Comparison of ENCODE assay signal across 8 cellular contexts in the genomic region with DNA sequence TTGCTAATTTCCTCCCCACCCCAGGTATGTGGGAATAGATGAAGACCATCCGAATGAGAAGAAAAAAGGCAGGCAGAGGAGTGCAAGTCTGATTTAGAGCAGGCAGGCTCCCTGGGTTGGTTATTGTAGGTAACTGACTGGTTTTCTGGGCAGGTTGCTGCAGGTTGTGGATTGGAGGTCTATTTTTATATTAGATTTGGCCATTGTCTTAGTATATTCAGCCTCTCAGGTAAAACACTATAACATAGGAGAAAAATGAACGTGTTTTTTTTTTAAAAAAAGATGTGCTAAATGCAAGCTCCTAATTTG. TPM values are rescaled to one million over a fixed set of nuclear protein-coding genes. Genes with fewer than 3 reads are reported as not detected.
A peak's percentile ranks its signal among the peaks of the same experiment; 100 is the strongest.
DNase-seq lines count a peak whose midpoint lies in the region; ATAC-seq and TF ChIP-seq lines count a peak whose summit lies in the region.

No MANE protein-coding gene starts in this region.

- H3K9me3 ChIP-seq in liver (ENCODE audit: control insufficient read depth in 4 of 4, low read length in 3 of 4): no peaks in the 10 kb centered on the region
- no peaks in the 10 kb centered on the region for H3K9me3 ChIP-seq in tibial nerve

- no peaks in the 10 kb centered on the region for H3K9me3 Mint-ChIP-seq in activated T-cell treated with anti-CD3 and anti-CD28 coated beads, Interleukin-2, amount 50 U/mL, for 4 hours

- H3K4me1 ChIP-seq in liver (ENCODE audit: control insufficient read depth in 4 of 4, insufficient read depth in 4 of 4, low read length in 3 of 4) (peaks cover 0 to 12% (median 4%) of the 10 kb centered on the region in 4 donors), tibial nerve (peaks cover 0 to 21% (median 7%) of the 10 kb centered on the region in 4 donors)

- H3K4me1 Mint-ChIP-seq in activated T-cell treated with anti-CD3 and anti-CD28 coated beads, Interleukin-2, amount 50 U/mL, for 4 hours (ENCODE audit: low read depth): peaks cover 23% of the 10 kb centered on the region

- no peak for TF ChIP-seq CTCF in liver (IDR thresholded peaks at IDR 0.05; ENCODE audit: low read depth, low read length, missing input control)
- TF ChIP-seq CTCF in tibial nerve (IDR thresholded peaks at IDR 0.05): no peak

- H3K4me3 Mint-ChIP-seq in activated T-cell treated with anti-CD3 and anti-CD28 coated beads, Interleukin-2, amount 50 U/mL, for 4 hours: peak overlapping the region; percentile 90

- H3K27ac ChIP-seq in adipose tissue (ENCODE audit: low read depth, low read length): peak overlapping the region; percentile 38
- H3K27ac ChIP-seq in liver (ENCODE audit: low read depth in 1 of 2, low read length in 2 of 2): peak overlapping the region; percentile 87 to 94
- peak overlapping the region; percentile 77 to 92 (median 91) for H3K27ac ChIP-seq in tibial nerve

- no peaks in the 10 kb centered on the region for H3K27me3 ChIP-seq in liver (ENCODE audit: control insufficient read depth in 4 of 4, insufficient read depth in 4 of 4, low read length in 3 of 4)
- no peaks in the 10 kb centered on the region for H3K27me3 ChIP-seq in tibial nerve

- 2 to 5% (median 2%) methylated on average over 2 of the region's 2 CpGs for WGBS in adipose tissue, 3 donors
- 2% methylated on average over 2 of the region's 2 CpGs for WGBS in liver
- 3 to 5% methylated on average over 2 of the region's 2 CpGs for WGBS in tibial nerve, 2 donors

- peaks cover 7% of the 10 kb centered on the region for H3K36me3 Mint-ChIP-seq in activated T-cell treated with anti-CD3 and anti-CD28 coated beads, Interleukin-2, amount 50 U/mL, for 4 hours (ENCODE audit: insufficient read depth)

- DNase-seq in activated T-cell treated with anti-CD3 and anti-CD28 coated beads, Interleukin-2, amount 50 U/mL, for 4 hours: no peak
- no peak for DNase-seq in activated T-cell treated with anti-CD3 and anti-CD28 coated beads, Interleukin-2, amount 50 U/mL, for 48 hours
- DNase-seq in tibial nerve (ENCODE audit: low spot score in 2 of 2): no peak
- no peak for DNase-seq in GM03348 (ENCODE audit: low spot score)
- no peak for DNase-seq in activated CD4-positive, alpha-beta T cell treated with anti-CD3 and anti-CD28 coated beads, Interleukin-2, amount 50 U/mL, for 4 hours

- TF ChIP-seq EP300 in tibial nerve (IDR thresholded peaks at IDR 0.05): no peak

- H3K9ac ChIP-seq in liver (ENCODE audit: low read depth in 1 of 2, low read length in 2 of 2): peak overlapping the region; percentile 63 to 84

- TF ChIP-seq POLR2A in tibial nerve (IDR thresholded peaks at IDR 0.05): no peak

- TF ChIP-seq RAD21 in liver (IDR thresholded peaks at IDR 0.05): no peak

- H3K4me3 ChIP-seq in liver (ENCODE audit: low read depth in 1 of 3, low read length in 3 of 3) (peak overlapping the region; percentile 84 to 89 (median 88)), tibial nerve (peak overlapping the region; percentile 65 to 87 (median 80))

- no peaks in the 10 kb centered on the region for H3K27me3 Mint-ChIP-seq in activated T-cell treated with anti-CD3 and anti-CD28 coated beads, Interleukin-2, amount 50 U/mL, for 4 hours (ENCODE audit: low read depth)

- no peak for ATAC-seq in activated T-cell treated with anti-CD3 and anti-CD28 coated beads, Interleukin-2, amount 50 U/mL, for 4 hours
- no peak for ATAC-seq in HG02610 (IDR thresholded peaks at IDR 0.05; ENCODE audit: unreplicated experiment)

- H3K36me3 ChIP-seq in liver (ENCODE audit: control insufficient read depth in 4 of 4, insufficient read depth in 3 of 4, low read depth in 1 of 4, low read length in 3 of 4) (peaks cover under 1 to 8% (median 2%) of the 10 kb centered on the region in 4 donors), tibial nerve (peaks cover 0 to 23% (median 0%) of the 10 kb centered on the region in 3 donors)

TF ChIP-seq in liver, 16 proteins besides CTCF, POLR2A, EP300 and RAD21:
- TF ChIP-seq TAF1 (conservative IDR thresholded peaks at IDR 0.05): no peak
- TF ChIP-seq YY1 (IDR thresholded peaks at IDR 0.05): no peak
- no peak for TF ChIP-seq EGR1 (IDR thresholded peaks at IDR 0.05; ENCODE audit: low read depth in 2 of 2)
- TF ChIP-seq JUND (IDR thresholded peaks at IDR 0.05): no peak
- TF ChIP-seq, protein P1, sequence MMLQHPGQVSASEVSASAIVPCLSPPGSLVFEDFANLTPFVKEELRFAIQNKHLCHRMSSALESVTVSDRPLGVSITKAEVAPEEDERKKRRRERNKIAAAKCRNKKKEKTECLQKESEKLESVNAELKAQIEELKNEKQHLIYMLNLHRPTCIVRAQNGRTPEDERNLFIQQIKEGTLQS (IDR thresholded peaks at IDR 0.05): no peak
- no peak for TF ChIP-seq NR2F2 (IDR thresholded peaks at IDR 0.05)
- TF ChIP-seq, protein P2, sequence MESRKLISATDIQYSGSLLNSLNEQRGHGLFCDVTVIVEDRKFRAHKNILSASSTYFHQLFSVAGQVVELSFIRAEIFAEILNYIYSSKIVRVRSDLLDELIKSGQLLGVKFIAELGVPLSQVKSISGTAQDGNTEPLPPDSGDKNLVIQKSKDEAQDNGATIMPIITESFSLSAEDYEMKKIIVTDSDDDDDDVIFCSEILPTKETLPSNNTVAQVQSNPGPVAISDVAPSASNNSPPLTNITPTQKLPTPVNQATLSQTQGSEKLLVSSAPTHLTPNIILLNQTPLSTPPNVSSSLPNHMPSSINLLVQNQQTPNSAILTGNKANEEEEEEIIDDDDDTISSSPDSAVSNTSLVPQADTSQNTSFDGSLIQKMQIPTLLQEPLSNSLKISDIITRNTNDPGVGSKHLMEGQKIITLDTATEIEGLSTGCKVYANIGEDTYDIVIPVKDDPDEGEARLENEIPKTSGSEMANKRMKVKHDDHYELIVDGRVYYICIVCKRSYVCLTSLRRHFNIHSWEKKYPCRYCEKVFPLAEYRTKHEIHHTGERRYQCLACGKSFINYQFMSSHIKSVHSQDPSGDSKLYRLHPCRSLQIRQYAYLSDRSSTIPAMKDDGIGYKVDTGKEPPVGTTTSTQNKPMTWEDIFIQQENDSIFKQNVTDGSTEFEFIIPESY (IDR thresholded peaks at IDR 0.05): no peak
- no peak for TF ChIP-seq HNF4A (conservative IDR thresholded peaks at IDR 0.05)
- TF ChIP-seq GABPA (IDR thresholded peaks at IDR 0.05 in 1 of 2, conservative IDR thresholded peaks at IDR 0.05 in 1 of 2): no peak

RNA-seq across cellular contexts. Expression of gene TBC1D7, which starts 0.5 kb away (rescaled TPM):
- total RNA-seq in activated T-cell treated with anti-CD3 and anti-CD28 coated beads, Interleukin-2, amount 50 U/mL, for 4 hours: 10 to 100 TPM; 12.9 to 18.4 (median 15.5) TPM
- polyA plus RNA-seq in adipose tissue (10 to 100 TPM in 1 of 3 donors, 1 to 10 TPM in 2; 6.6 to 10.8 (median 9.2) TPM), liver (10 to 100 TPM in 1 of 2 donors, 1 to 10 TPM in 1; 9.6 to 18.8 TPM)
- total RNA-seq in liver (10 to 100 TPM; 10.1 to 11.1 TPM), tibial nerve (10 to 100 TPM in 1 of 4 donors, 1 to 10 TPM in 3; 5.5 to 28.2 (median 7.1) TPM)

Comparison
In these comparisons a context has a peak if more than half of its experiments do, and no peak if none do; other contexts are left out.
1. H3K27ac ChIP-seq: peak in every context shown above with its lines; median percentile 91 in tibial nerve; 90 in liver; 38 in adipose tissue.